7 cellular contexts compared by ENCODE assay signal in the genomic region with DNA sequence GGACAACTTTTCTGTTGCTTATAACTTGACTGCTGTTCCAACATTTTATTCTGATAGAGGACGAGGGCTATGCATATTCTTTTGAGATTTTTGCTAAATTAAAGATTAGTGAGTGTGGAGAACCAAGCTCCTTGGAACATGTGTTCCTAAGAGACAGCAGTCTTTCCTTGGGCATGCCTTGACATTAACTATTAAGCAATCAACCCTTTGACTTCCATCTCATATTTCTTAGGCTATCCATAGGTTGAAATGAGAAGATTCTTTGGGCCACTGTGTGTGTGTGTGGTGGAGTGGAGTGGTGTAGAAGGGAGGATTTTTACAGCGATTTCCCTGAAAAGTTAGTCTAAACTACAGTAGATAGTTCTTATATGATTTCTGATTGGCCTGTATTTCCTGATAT.
"Had no signal": no experiment of that assay in that cellular context is flagged by ENCODE, and none has a peak within 500 bp of the region (broad histone marks: within the 10 kb centered on the region; RNA-seq: fewer than 3 reads in every experiment).

No MANE protein-coding gene starts in this region.

- ATAC-seq: GM23338 had no signal

- H3K4me2 ChIP-seq: GM23338 had no signal

- H3K4me3 Mint-ChIP-seq: GM23338, H9 had no signal

- DNase-seq: H9, HCEC 1CT, IMR-90 had no signal

- H3K4me3 ChIP-seq: GM23338 had no signal

- H3K27ac Mint-ChIP-seq: GM23338, H9 had no signal

- H3K9me3 Mint-ChIP-seq: GM23338 had no signal

- H2AFZ ChIP-seq: GM23338 had no signal

- FAIRE-seq: H1, H54, HTR-8/SVneo had no signal

- H3K4me1 Mint-ChIP-seq: H9 had no signal
